ENCODE assay signal across 2 cellular contexts in the genomic region with DNA sequence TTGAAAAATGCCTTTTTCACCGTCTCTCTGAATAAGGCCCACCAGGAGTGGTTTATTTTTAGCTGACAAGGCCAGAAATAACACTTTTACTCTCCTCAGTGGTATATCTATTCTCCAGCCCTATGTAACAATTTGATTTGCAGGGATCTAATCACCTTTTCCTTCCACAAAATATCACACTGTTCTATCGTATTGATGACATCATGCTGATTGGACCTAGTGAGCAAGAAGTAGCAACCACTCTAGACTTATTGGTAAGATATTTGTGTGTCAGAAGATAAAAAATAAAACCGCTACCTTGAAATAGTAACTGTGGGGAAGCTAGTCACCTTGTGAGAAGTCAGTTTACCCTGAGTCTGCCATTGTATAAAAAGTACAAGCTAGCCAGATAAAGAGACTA.
TF ChIP-seq lines count a peak whose summit lies in the region.

No MANE protein-coding gene starts in this region.

TF ChIP-seq in HEK293, 187 proteins besides CTCF, POLR2A, EP300 and RAD21:
- TF ChIP-seq, protein P1, sequence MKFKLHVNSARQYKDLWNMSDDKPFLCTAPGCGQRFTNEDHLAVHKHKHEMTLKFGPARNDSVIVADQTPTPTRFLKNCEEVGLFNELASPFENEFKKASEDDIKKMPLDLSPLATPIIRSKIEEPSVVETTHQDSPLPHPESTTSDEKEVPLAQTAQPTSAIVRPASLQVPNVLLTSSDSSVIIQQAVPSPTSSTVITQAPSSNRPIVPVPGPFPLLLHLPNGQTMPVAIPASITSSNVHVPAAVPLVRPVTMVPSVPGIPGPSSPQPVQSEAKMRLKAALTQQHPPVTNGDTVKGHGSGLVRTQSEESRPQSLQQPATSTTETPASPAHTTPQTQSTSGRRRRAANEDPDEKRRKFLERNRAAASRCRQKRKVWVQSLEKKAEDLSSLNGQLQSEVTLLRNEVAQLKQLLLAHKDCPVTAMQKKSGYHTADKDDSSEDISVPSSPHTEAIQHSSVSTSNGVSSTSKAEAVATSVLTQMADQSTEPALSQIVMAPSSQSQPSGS (tag by site-specific recombination; IDR thresholded peaks at IDR 0.05; ENCODE audit: low read depth), result peak; percentile 52; the same call in 1 of the 2 replicates
- TF ChIP-seq SETDB1 (IDR thresholded peaks at IDR 0.05; ENCODE audit: insufficient read length, low read length), result no peak

TF ChIP-seq in endothelial cell of umbilical vein, 7 proteins besides CTCF, POLR2A, EP300 and RAD21:
- TF ChIP-seq JUN (IDR thresholded peaks at IDR 0.05; ENCODE audit: borderline replicate concordance, insufficient read depth, insufficient read length, low read depth) (no peak), EZH2 (IDR thresholded peaks at IDR 0.05; ENCODE audit: borderline replicate concordance, low read depth, low read length, severe bottlenecking) (no peak)
